ENCODE assay signal across 1 cellular context in the genomic region with DNA sequence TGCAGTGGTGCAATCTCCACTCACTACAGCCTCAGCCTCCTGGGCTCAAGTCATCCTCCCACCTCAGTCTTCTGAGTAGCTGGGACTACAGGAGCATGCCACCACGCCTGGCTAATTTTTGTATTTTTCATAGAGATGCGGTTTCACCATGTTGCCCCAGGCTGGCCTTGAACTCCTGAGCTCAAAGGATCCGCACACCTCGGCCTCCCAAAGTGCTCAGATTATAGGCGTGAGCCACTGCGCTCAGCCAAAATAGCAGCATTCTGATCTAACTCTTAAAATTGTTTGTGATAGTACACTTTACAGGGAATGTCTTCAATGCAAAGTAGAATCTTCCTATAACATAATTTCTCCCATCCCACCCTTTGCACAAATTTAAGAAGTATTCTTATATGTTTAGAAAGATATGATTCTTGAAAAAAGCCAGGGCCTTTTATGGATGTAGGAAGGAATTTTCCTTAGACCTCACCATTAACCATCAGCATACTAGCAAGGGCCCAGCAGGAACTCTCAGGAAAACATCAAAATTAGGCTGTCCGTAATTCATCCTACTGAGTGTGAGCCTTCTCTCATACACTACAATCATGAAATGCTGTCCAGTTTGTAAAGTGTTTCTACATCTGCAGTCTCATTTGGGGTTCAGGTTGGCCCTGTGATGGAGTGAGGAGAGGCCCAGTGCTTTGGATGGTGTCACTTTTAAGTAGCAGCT.
A peak's percentile ranks its signal among the peaks of the same experiment; 100 is the strongest.
TF ChIP-seq lines count a peak whose summit lies in the region.

No MANE protein-coding gene starts in this region.

TF ChIP-seq in K562, 482 proteins besides CTCF, POLR2A, EP300 and RAD21 (continued from another document):
- TF ChIP-seq, protein P1, sequence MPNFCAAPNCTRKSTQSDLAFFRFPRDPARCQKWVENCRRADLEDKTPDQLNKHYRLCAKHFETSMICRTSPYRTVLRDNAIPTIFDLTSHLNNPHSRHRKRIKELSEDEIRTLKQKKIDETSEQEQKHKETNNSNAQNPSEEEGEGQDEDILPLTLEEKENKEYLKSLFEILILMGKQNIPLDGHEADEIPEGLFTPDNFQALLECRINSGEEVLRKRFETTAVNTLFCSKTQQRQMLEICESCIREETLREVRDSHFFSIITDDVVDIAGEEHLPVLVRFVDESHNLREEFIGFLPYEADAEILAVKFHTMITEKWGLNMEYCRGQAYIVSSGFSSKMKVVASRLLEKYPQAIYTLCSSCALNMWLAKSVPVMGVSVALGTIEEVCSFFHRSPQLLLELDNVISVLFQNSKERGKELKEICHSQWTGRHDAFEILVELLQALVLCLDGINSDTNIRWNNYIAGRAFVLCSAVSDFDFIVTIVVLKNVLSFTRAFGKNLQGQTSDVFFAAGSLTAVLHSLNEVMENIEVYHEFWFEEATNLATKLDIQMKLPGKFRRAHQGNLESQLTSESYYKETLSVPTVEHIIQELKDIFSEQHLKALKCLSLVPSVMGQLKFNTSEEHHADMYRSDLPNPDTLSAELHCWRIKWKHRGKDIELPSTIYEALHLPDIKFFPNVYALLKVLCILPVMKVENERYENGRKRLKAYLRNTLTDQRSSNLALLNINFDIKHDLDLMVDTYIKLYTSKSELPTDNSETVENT (CRISPR knock-in tag; IDR thresholded peaks at IDR 0.05) = no peak
- TF ChIP-seq E2F3 (CRISPR knock-in tag; IDR thresholded peaks at IDR 0.05) = no peak
- TF ChIP-seq NFATC3 (IDR thresholded peaks at IDR 0.05) = no peak
- TF ChIP-seq CXXC5 (CRISPR knock-in tag; IDR thresholded peaks at IDR 0.05) = 0 out of 2 replicates have a peak, but pooled peaks have one; percentile 25
- TF ChIP-seq FOXK1 (CRISPR knock-in tag; IDR thresholded peaks at IDR 0.05; ENCODE audit: borderline replicate concordance) = no peak
- TF ChIP-seq ZNF436 (CRISPR knock-in tag; IDR thresholded peaks at IDR 0.05) = no peak
- no peak for TF ChIP-seq CTBP1 (IDR thresholded peaks at IDR 0.05; ENCODE audit: borderline replicate concordance)
- no peak; the same call in 1 of the 2 replicates for TF ChIP-seq ZNF175 (CRISPR knock-in tag; IDR thresholded peaks at IDR 0.05; ENCODE audit: low read depth)
- no peak for TF ChIP-seq SUPT5H (IDR thresholded peaks at IDR 0.05)
- TF ChIP-seq, protein P2, sequence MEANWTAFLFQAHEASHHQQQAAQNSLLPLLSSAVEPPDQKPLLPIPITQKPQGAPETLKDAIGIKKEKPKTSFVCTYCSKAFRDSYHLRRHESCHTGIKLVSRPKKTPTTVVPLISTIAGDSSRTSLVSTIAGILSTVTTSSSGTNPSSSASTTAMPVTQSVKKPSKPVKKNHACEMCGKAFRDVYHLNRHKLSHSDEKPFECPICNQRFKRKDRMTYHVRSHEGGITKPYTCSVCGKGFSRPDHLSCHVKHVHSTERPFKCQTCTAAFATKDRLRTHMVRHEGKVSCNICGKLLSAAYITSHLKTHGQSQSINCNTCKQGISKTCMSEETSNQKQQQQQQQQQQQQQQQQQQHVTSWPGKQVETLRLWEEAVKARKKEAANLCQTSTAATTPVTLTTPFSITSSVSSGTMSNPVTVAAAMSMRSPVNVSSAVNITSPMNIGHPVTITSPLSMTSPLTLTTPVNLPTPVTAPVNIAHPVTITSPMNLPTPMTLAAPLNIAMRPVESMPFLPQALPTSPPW (CRISPR knock-in tag; IDR thresholded peaks at IDR 0.05) = no peak
- no peak for TF ChIP-seq ZNF79 (CRISPR knock-in tag; IDR thresholded peaks at IDR 0.05; ENCODE audit: low read depth)
- no peak for TF ChIP-seq GTF2F1 (IDR thresholded peaks at IDR 0.05; ENCODE audit: low read depth, low read length)
- no peak for TF ChIP-seq ZFP36 (IDR thresholded peaks at IDR 0.05; ENCODE audit: low read depth, low read length, partially characterized antibody)
- TF ChIP-seq SPI1 (IDR thresholded peaks at IDR 0.05; ENCODE audit: borderline replicate concordance, low read depth, low read length) = no peak
- no peak for TF ChIP-seq ERF (CRISPR knock-in tag; IDR thresholded peaks at IDR 0.05)
- TF ChIP-seq NR3C1 (CRISPR knock-in tag; IDR thresholded peaks at IDR 0.05) = no peak
- no peak for TF ChIP-seq ELF4 (CRISPR knock-in tag; IDR thresholded peaks at IDR 0.05)
- TF ChIP-seq GTF2E2 (tag; IDR thresholded peaks at IDR 0.05) = no peak; the same call in 1 of the 2 replicates
- TF ChIP-seq GATA2 (CRISPR knock-in tag; IDR thresholded peaks at IDR 0.05) = no peak
- TF ChIP-seq CHD1 (IDR thresholded peaks at IDR 0.05; ENCODE audit: low read length) = no peak
- TF ChIP-seq WHSC1 (IDR thresholded peaks at IDR 0.05; ENCODE audit: low read length) = peak; percentile 26
- no peak for TF ChIP-seq HLTF (IDR thresholded peaks at IDR 0.05)
- TF ChIP-seq EHMT2 (IDR thresholded peaks at IDR 0.05) = no peak
- no peak for TF ChIP-seq HDAC6 (IDR thresholded peaks at IDR 0.05; ENCODE audit: low read depth, low read length)
- no peak for TF ChIP-seq RFX5 (IDR thresholded peaks at IDR 0.05; ENCODE audit: low read depth, low read length)
- 0 out of 4 replicates have a peak, but pooled peaks of 1 of the 2 experiments have one; percentile 34 for TF ChIP-seq TEAD1 (CRISPR knock-in tag; IDR thresholded peaks at IDR 0.05)
- TF ChIP-seq MIER1 (IDR thresholded peaks at IDR 0.05; ENCODE audit: low read depth) = no peak
- TF ChIP-seq YBX1 (IDR thresholded peaks at IDR 0.05) = no peak
- TF ChIP-seq, protein P3, sequence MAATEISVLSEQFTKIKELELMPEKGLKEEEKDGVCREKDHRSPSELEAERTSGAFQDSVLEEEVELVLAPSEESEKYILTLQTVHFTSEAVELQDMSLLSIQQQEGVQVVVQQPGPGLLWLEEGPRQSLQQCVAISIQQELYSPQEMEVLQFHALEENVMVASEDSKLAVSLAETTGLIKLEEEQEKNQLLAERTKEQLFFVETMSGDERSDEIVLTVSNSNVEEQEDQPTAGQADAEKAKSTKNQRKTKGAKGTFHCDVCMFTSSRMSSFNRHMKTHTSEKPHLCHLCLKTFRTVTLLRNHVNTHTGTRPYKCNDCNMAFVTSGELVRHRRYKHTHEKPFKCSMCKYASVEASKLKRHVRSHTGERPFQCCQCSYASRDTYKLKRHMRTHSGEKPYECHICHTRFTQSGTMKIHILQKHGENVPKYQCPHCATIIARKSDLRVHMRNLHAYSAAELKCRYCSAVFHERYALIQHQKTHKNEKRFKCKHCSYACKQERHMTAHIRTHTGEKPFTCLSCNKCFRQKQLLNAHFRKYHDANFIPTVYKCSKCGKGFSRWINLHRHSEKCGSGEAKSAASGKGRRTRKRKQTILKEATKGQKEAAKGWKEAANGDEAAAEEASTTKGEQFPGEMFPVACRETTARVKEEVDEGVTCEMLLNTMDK (IDR thresholded peaks at IDR 0.05; ENCODE audit: borderline replicate concordance, insufficient read depth, low read depth, low read length, poor library complexity, severe bottlenecking) = no peak
- TF ChIP-seq, protein P4, sequence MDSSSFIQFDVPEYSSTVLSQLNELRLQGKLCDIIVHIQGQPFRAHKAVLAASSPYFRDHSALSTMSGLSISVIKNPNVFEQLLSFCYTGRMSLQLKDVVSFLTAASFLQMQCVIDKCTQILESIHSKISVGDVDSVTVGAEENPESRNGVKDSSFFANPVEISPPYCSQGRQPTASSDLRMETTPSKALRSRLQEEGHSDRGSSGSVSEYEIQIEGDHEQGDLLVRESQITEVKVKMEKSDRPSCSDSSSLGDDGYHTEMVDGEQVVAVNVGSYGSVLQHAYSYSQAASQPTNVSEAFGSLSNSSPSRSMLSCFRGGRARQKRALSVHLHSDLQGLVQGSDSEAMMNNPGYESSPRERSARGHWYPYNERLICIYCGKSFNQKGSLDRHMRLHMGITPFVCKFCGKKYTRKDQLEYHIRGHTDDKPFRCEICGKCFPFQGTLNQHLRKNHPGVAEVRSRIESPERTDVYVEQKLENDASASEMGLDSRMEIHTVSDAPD (CRISPR knock-in tag; IDR thresholded peaks at IDR 0.05) = no peak
- TF ChIP-seq PPARD (CRISPR knock-in tag; IDR thresholded peaks at IDR 0.05) = no peak
